10 cellular contexts compared by ENCODE assay signal in the genomic region with DNA sequence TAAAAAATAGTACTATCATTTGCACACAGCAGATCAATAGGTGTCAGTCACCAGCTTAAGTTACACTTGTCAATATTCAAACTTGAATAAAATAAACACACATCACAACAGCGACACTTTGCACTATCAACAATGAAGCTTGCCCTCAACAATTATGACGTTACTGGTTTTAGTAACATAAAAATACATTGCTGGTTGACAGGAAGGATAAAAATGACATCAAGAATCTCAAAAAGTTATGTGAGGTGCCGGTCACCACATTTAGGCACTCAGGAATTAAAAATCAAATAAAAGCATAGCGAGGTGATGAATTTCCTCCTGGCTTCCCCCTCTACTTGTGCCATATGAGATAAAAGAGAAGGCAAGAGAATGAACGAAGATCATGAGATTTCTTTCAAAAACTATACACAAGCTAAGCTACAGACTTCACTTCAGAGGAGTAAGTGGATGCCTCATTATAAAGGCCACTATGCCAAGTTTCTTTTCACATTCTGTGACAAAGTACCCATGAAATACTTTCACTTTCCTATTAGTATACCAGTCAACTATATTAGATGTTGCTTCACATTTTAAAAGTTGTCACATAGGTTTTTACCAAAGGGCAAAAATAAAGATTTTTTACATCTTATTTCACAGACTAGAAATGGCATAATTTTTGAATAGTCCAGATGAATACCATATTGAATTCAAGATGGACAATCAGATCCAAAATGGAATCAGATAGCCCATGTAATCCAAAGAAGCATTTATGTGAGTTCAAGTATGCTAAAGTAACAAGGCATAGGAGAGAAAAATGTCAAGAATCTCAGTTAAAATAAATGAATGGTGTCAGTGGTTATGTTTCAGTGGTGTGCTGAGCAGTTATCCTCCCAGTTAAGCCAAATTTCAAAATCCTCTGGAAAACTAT. TPM values are rescaled to one million over a fixed set of nuclear protein-coding genes. Genes with fewer than 3 reads are reported as not detected.
A peak's percentile ranks its signal among the peaks of the same experiment; 100 is the strongest.
DNase-seq lines count a peak whose midpoint lies in the region; ATAC-seq, FAIRE-seq and TF ChIP-seq lines count a peak whose summit lies in the region.
"Had no signal": no experiment of that assay in that cellular context is flagged by ENCODE, and none has a peak within 500 bp of the region (broad histone marks: within the 10 kb centered on the region; RNA-seq: fewer than 3 reads in every experiment).

No MANE protein-coding gene starts in this region.

- H3K4me1 Mint-ChIP-seq in activated CD4-positive, alpha-beta T cell treated with anti-CD3 and anti-CD28 coated beads, Interleukin-2, amount 10 ng/mL, durations not matched to agents 24 days and 14 days, result peaks cover 26% of the 10 kb centered on the region
- peaks cover 5% of the 10 kb centered on the region for H3K4me1 Mint-ChIP-seq in endodermal cell

- no peaks in the 10 kb centered on the region for H3K9me3 ChIP-seq in endodermal cell (ENCODE audit: control insufficient read depth, low read length)
- H3K9me3 ChIP-seq: A549 had no signal

- intact Hi-C loops in activated CD4-positive, alpha-beta T cell treated with anti-CD3 and anti-CD28 coated beads, Interleukin-2, amount 10 ng/mL, durations not matched to agents 24 days and 14 days (cut with micrococcal nuclease), result no loop called here

- H3K36me3 ChIP-seq in endodermal cell (ENCODE audit: control insufficient read depth, insufficient read depth, low read length), result no peaks in the 10 kb centered on the region

- no peak overlapping the region for H3K27ac ChIP-seq in endodermal cell (ENCODE audit: low read depth, low read length)
- H3K27ac ChIP-seq: A549 had no signal

- no peaks in the 10 kb centered on the region for H3K27me3 ChIP-seq in endodermal cell (ENCODE audit: control insufficient read depth, insufficient read depth, low read length, poor library complexity, severe bottlenecking)

- FAIRE-seq in RCC 7860 (lab: Jason Lieb, UNC), result peak; percentile 57
- FAIRE-seq: A549 had no signal

- peaks cover 12% of the 10 kb centered on the region for H3K27me3 Mint-ChIP-seq in activated CD4-positive, alpha-beta T cell treated with anti-CD3 and anti-CD28 coated beads, Interleukin-2, amount 10 ng/mL, durations not matched to agents 24 days and 14 days
- H3K27me3 Mint-ChIP-seq in endodermal cell (ENCODE audit: insufficient read depth), result no peaks in the 10 kb centered on the region

- no peaks in the 10 kb centered on the region for H3K4me1 ChIP-seq in endodermal cell (ENCODE audit: control insufficient read depth, insufficient read depth, low read length)

- WGBS in endodermal cell (ENCODE audit: insufficient coverage in 1 of 2, insufficient read length in 1 of 2), 2 experiments, result 81 to 86% methylated on average over 4 to 5 of the region's 5 CpGs

- H3K27ac Mint-ChIP-seq in activated CD4-positive, alpha-beta T cell treated with anti-CD3 and anti-CD28 coated beads, Interleukin-2, amount 10 ng/mL, durations not matched to agents 24 days and 14 days, result no peak overlapping the region
- no peak overlapping the region for H3K27ac Mint-ChIP-seq in endodermal cell

- H3K9ac ChIP-seq in endodermal cell (ENCODE audit: extremely low read depth, low read length, poor library complexity, severe bottlenecking), result no peak overlapping the region

- ATAC-seq in HG02973 (IDR thresholded peaks at IDR 0.05; ENCODE audit: unreplicated experiment) (no peak), GM21381 (IDR thresholded peaks at IDR 0.05; ENCODE audit: unreplicated experiment) (no peak), GM21619 (IDR thresholded peaks at IDR 0.05; ENCODE audit: unreplicated experiment) (no peak)
- ATAC-seq: A549 had no signal

- peaks cover 8% of the 10 kb centered on the region for H3K36me3 Mint-ChIP-seq in activated CD4-positive, alpha-beta T cell treated with anti-CD3 and anti-CD28 coated beads, Interleukin-2, amount 10 ng/mL, durations not matched to agents 24 days and 14 days (ENCODE audit: low read depth)
- no peaks in the 10 kb centered on the region for H3K36me3 Mint-ChIP-seq in endodermal cell (ENCODE audit: low read depth)

- peaks cover 5% of the 10 kb centered on the region for H3K9me3 Mint-ChIP-seq in activated CD4-positive, alpha-beta T cell treated with anti-CD3 and anti-CD28 coated beads, Interleukin-2, amount 10 ng/mL, durations not matched to agents 24 days and 14 days
- H3K9me3 Mint-ChIP-seq in endodermal cell, result no peaks in the 10 kb centered on the region

- H3K4me3 ChIP-seq in endodermal cell (ENCODE audit: low read length), result peak overlapping the region; percentile 96
- H3K4me3 ChIP-seq: A549 had no signal

- no peak for TF ChIP-seq CTCF in endodermal cell (conservative IDR thresholded peaks at IDR 0.05)

- no peak for DNase-seq in activated CD4-positive, alpha-beta T cell treated with anti-CD3 and anti-CD28 coated beads, Interleukin-2, amount 10 ng/mL, durations not matched to agents 24 days and 14 days
- no peak for DNase-seq in activated CD4-positive, alpha-beta T cell treated with anti-CD3 and anti-CD28 coated beads for 48 hours
- no peak for DNase-seq in RCC 7860 (ENCODE audit: low spot score)
- DNase-seq in endodermal cell, result no peak
- DNase-seq in renal cortical epithelial cell (ENCODE audit: low read depth), result peak; percentile 41
- DNase-seq: NCI-H2081 treated with DMSO at 0.1 percent for 48 hours had no signal

- H3K4me3 Mint-ChIP-seq in activated CD4-positive, alpha-beta T cell treated with anti-CD3 and anti-CD28 coated beads, Interleukin-2, amount 10 ng/mL, durations not matched to agents 24 days and 14 days, result peak overlapping the region; percentile 38
- no peak overlapping the region for H3K4me3 Mint-ChIP-seq in endodermal cell

RNA-seq across cellular contexts. Expression of gene CCDC71L, which starts 3.6 kb away (rescaled TPM):
- 19.5 and 21.3 TPM in 2 replicates for total RNA-seq in activated CD4-positive, alpha-beta T cell treated with anti-CD3 and anti-CD28 coated beads, Interleukin-2, amount 10 ng/mL, durations not matched to agents 24 days and 14 days
- total RNA-seq in endodermal cell (10 to 100 TPM; 26.1 to 26.8 TPM), renal cortical epithelial cell (21.0 and 34.9 TPM in 2 replicates)
- 19.9 TPM for polyA plus RNA-seq in endodermal cell (2013, experiment 1 of 2)
- 16.4 TPM for polyA plus RNA-seq in endodermal cell (2013, experiment 2 of 2)
